In the genomic region with DNA sequence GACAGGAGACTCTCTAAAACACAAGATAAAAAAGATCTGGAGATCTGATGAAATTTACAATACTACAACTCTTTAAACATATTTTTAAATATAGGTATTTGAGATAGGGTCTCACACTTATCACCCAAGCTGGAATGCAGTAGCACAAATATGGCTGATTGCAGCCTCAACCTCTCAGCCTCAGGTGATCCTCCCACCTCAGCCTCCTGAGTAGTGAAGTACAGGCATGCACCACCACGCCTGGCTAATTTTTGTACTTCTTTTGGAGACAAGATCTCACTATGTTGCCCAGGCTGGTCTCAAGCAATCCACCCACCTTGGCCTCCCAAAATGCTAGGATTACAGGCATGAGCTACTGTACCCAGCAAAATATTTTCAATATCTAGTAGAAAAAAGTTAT, we compare ENCODE assay signal across 1 cellular context.
TF ChIP-seq lines count a peak whose summit lies in the region.

No MANE protein-coding gene starts in this region.

TF ChIP-seq in GM23338, 12 proteins besides CTCF, POLR2A, EP300 and RAD21:
- TF ChIP-seq, protein P1, sequence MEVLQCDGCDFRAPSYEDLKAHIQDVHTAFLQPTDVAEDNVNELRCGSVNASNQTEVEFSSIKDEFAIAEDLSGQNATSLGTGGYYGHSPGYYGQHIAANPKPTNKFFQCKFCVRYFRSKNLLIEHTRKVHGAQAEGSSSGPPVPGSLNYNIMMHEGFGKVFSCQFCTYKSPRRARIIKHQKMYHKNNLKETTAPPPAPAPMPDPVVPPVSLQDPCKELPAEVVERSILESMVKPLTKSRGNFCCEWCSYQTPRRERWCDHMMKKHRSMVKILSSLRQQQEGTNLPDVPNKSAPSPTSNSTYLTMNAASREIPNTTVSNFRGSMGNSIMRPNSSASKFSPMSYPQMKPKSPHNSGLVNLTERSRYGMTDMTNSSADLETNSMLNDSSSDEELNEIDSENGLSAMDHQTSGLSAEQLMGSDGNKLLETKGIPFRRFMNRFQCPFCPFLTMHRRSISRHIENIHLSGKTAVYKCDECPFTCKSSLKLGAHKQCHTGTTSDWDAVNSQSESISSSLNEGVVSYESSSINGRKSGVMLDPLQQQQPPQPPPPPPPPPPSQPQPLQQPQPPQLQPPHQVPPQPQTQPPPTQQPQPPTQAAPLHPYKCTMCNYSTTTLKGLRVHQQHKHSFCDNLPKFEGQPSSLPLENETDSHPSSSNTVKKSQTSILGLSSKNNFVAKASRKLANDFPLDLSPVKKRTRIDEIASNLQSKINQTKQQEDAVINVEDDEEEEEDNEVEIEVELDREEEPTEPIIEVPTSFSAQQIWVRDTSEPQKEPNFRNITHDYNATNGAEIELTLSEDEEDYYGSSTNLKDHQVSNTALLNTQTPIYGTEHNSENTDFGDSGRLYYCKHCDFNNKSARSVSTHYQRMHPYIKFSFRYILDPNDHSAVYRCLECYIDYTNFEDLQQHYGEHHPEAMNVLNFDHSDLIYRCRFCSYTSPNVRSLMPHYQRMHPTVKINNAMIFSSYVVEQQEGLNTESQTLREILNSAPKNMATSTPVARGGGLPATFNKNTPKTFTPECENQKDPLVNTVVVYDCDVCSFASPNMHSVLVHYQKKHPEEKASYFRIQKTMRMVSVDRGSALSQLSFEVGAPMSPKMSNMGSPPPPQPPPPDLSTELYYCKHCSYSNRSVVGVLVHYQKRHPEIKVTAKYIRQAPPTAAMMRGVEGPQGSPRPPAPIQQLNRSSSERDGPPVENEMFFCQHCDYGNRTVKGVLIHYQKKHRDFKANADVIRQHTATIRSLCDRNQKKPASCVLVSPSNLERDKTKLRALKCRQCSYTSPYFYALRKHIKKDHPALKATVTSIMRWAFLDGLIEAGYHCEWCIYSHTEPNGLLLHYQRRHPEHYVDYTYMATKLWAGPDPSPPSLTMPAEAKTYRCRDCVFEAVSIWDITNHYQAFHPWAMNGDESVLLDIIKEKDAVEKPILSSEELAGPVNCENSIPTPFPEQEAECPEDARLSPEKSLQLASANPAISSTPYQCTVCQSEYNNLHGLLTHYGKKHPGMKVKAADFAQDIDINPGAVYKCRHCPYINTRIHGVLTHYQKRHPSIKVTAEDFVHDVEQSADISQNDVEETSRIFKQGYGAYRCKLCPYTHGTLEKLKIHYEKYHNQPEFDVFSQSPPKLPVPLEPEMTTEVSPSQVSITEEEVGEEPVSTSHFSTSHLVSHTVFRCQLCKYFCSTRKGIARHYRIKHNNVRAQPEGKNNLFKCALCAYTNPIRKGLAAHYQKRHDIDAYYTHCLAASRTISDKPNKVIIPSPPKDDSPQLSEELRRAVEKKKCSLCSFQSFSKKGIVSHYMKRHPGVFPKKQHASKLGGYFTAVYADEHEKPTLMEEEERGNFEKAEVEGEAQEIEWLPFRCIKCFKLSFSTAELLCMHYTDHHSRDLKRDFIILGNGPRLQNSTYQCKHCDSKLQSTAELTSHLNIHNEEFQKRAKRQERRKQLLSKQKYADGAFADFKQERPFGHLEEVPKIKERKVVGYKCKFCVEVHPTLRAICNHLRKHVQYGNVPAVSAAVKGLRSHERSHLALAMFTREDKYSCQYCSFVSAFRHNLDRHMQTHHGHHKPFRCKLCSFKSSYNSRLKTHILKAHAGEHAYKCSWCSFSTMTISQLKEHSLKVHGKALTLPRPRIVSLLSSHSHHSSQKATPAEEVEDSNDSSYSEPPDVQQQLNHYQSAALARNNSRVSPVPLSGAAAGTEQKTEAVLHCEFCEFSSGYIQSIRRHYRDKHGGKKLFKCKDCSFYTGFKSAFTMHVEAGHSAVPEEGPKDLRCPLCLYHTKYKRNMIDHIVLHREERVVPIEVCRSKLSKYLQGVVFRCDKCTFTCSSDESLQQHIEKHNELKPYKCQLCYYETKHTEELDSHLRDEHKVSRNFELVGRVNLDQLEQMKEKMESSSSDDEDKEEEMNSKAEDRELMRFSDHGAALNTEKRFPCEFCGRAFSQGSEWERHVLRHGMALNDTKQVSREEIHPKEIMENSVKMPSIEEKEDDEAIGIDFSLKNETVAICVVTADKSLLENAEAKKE (CRISPR knock-in tag; IDR thresholded peaks at IDR 0.05), result no peak
- TF ChIP-seq, protein P2, sequence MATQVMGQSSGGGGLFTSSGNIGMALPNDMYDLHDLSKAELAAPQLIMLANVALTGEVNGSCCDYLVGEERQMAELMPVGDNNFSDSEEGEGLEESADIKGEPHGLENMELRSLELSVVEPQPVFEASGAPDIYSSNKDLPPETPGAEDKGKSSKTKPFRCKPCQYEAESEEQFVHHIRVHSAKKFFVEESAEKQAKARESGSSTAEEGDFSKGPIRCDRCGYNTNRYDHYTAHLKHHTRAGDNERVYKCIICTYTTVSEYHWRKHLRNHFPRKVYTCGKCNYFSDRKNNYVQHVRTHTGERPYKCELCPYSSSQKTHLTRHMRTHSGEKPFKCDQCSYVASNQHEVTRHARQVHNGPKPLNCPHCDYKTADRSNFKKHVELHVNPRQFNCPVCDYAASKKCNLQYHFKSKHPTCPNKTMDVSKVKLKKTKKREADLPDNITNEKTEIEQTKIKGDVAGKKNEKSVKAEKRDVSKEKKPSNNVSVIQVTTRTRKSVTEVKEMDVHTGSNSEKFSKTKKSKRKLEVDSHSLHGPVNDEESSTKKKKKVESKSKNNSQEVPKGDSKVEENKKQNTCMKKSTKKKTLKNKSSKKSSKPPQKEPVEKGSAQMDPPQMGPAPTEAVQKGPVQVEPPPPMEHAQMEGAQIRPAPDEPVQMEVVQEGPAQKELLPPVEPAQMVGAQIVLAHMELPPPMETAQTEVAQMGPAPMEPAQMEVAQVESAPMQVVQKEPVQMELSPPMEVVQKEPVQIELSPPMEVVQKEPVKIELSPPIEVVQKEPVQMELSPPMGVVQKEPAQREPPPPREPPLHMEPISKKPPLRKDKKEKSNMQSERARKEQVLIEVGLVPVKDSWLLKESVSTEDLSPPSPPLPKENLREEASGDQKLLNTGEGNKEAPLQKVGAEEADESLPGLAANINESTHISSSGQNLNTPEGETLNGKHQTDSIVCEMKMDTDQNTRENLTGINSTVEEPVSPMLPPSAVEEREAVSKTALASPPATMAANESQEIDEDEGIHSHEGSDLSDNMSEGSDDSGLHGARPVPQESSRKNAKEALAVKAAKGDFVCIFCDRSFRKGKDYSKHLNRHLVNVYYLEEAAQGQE (IDR thresholded peaks at IDR 0.05; ENCODE audit: unreplicated experiment), result no peak
